9 cellular contexts compared by ENCODE assay signal in genomic region chr22:42939941-42940653, GRCh38.
DNase-seq lines count a peak whose midpoint lies in the region; ATAC-seq, FAIRE-seq and TF ChIP-seq lines count a peak whose summit lies in the region.
"Had no signal": no experiment of that assay in that cellular context is flagged by ENCODE, and none has a peak within 500 bp of the region (broad histone marks: within the 10 kb centered on the region; RNA-seq: fewer than 3 reads in every experiment).

No MANE protein-coding gene starts in this region.

- TF ChIP-seq CTCF in ascending aorta (IDR thresholded peaks at IDR 0.05) = no peak

- DNase-seq in HS-27A (ENCODE audit: low read depth) = peak; percentile 20
- peak in 1 of 2 donors; percentile 75 for DNase-seq in ascending aorta (ENCODE audit: low spot score in 2 of 2)
- no peak for DNase-seq in stimulated activated CD4-positive, alpha-beta T cell treated with anti-CD3 and anti-CD28 coated beads, Interleukin-1b, Interleukin-23, amount 100 ng/mL, for 48 hours
- no peak for DNase-seq in NCI-H526 treated with DMSO at 0.1 percent for 48 hours (lab: John Stamatoyannopoulos, UW)
- DNase-seq in NCI-H1048 (lab: John Stamatoyannopoulos, UW) = no peak

- ATAC-seq in GM19467 (IDR thresholded peaks at IDR 0.05; ENCODE audit: unreplicated experiment) = no peak
- ATAC-seq: activated naive CD4-positive, alpha-beta T cell treated with anti-CD3 and anti-CD28 coated beads, Interleukin-2, amount 50 U/mL, for 72 hours had no signal

- H3K9me3 ChIP-seq in ascending aorta (no peaks in the 10 kb centered on the region), subcutaneous abdominal adipose tissue (ENCODE audit: control insufficient read depth in 5 of 5, low read length in 5 of 5) (no peaks in the 10 kb centered on the region)

- intact Hi-C loops in ascending aorta (cut with DNase I) = loop anchor here (2.0 to 10.0 kb wide), 3 partner anchors 53 to 255 kb away; partner anchors contain the start of gene ARFGAP3

- peak overlapping the region in 1 of 2 donors; percentile 26 for H3K4me3 ChIP-seq in ascending aorta
- no peak overlapping the region for H3K4me3 ChIP-seq in subcutaneous abdominal adipose tissue (ENCODE audit: low read depth in 1 of 5, low read length in 5 of 5)

- H3K36me3 ChIP-seq in ascending aorta (no peaks in the 10 kb centered on the region), subcutaneous abdominal adipose tissue (ENCODE audit: control insufficient read depth in 5 of 5, insufficient read depth in 5 of 5, low read length in 5 of 5) (peaks cover 0 to 2% (median 0%) of the 10 kb centered on the region in 5 donors)

- H3K27me3 ChIP-seq in ascending aorta (no peaks in the 10 kb centered on the region), subcutaneous abdominal adipose tissue (ENCODE audit: control insufficient read depth in 5 of 5, insufficient read depth in 4 of 5, low read length in 5 of 5) (no peaks in the 10 kb centered on the region)

- H3K27ac ChIP-seq in ascending aorta (peak overlapping the region; percentile 97 to 98), subcutaneous abdominal adipose tissue (ENCODE audit: low read depth, low read length) (peak overlapping the region; percentile 50)

- H3K4me1 ChIP-seq in ascending aorta (peaks cover 64 to 93% of the 10 kb centered on the region in 2 donors), subcutaneous abdominal adipose tissue (ENCODE audit: control insufficient read depth in 5 of 5, insufficient read depth in 5 of 5, low read length in 5 of 5) (peaks cover 16 to 50% (median 30%) of the 10 kb centered on the region in 5 donors)

- peak; percentile 93 for FAIRE-seq in islet of Langerhans (lab: Jason Lieb, UNC)

- H3K9ac ChIP-seq in subcutaneous abdominal adipose tissue (ENCODE audit: low read length in 5 of 5) = peak overlapping the region in 1 of 5 donors; percentile 35
